8 cellular contexts compared by ENCODE assay signal in the genomic region with DNA sequence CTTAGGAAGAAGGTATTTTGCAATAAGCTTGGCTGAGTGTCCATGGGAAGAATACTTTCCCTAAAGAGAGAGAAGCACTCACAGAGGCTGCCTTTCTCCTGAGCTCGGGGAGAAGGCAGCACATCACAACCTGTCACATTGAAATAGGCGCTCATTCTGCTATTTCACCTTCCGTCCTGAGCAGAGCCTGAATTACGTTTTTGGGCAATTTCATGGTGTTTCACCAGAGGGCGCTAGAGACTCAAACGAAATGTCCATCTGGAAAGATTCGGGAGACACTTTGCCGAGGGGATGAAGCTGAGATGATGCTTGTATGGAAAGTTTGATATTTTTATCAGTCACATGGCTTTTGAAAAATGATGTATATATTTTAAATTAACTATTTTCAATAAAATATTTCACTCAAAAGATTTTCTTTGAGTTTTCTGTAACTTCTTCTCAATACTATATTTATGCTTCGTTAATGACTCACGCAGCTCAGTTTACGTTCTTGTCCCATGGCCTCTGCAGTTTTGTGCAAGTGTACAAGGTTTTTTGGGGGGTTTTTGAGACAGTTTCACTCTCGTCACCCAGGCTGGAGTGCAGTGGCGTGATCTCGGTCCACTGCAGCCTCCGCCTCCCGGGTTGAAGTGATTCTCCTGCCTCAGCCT. TPM values are rescaled to one million over a fixed set of nuclear protein-coding genes. Genes with fewer than 3 reads are reported as not detected.
DNase-seq lines count a peak whose midpoint lies in the region; ATAC-seq and TF ChIP-seq lines count a peak whose summit lies in the region.

No MANE protein-coding gene starts in this region.

- peak; percentile 74 for TF ChIP-seq CTCF in AG04449 (IDR thresholded peaks at IDR 0.05; ENCODE audit: insufficient read depth, low read length, missing control alignments)
- peak; percentile 83 for TF ChIP-seq CTCF in fibroblast of mammary gland (conservative IDR thresholded peaks at IDR 0.05; ENCODE audit: control insufficient read depth, insufficient read depth, low read depth, low read length)
- TF ChIP-seq CTCF in nephron progenitor cell (IDR thresholded peaks at IDR 0.05) = peak; percentile 80

- no peak for ATAC-seq in activated CD8-positive, alpha-beta memory T cell treated with anti-CD3 and anti-CD28 coated beads, Interleukin-2, amount 10 ng/mL, durations not matched to agents 7 days and 5 days
- no peak for ATAC-seq in GM19035 (IDR thresholded peaks at IDR 0.05; ENCODE audit: unreplicated experiment)
- no peak for ATAC-seq in HG02973 (IDR thresholded peaks at IDR 0.05; ENCODE audit: unreplicated experiment)

- H3K4me1 Mint-ChIP-seq in activated CD8-positive, alpha-beta memory T cell treated with anti-CD3 and anti-CD28 coated beads, Interleukin-2, amount 10 ng/mL, durations not matched to agents 7 days and 5 days = no peaks in the 10 kb centered on the region
- no peaks in the 10 kb centered on the region for H3K4me1 Mint-ChIP-seq in nephron progenitor cell

- H3K27me3 Mint-ChIP-seq in activated CD8-positive, alpha-beta memory T cell treated with anti-CD3 and anti-CD28 coated beads, Interleukin-2, amount 10 ng/mL, durations not matched to agents 7 days and 5 days = no peaks in the 10 kb centered on the region
- H3K27me3 Mint-ChIP-seq in nephron progenitor cell (ENCODE audit: low read depth, poor library complexity) = peaks cover 7% of the 10 kb centered on the region

- H3K4me3 ChIP-seq in AG04449 (ENCODE audit: low read depth, low read length) (no peak overlapping the region), fibroblast of mammary gland (ENCODE audit: control insufficient read depth, low read depth, low read length) (no peak overlapping the region)

- no peaks in the 10 kb centered on the region for H3K9me3 Mint-ChIP-seq in activated CD8-positive, alpha-beta memory T cell treated with anti-CD3 and anti-CD28 coated beads, Interleukin-2, amount 10 ng/mL, durations not matched to agents 7 days and 5 days (ENCODE audit: low read depth)
- H3K9me3 Mint-ChIP-seq in nephron progenitor cell = no peaks in the 10 kb centered on the region

- no peak for DNase-seq in AG04449 (ENCODE audit: low read depth, low spot score)
- peak; percentile 78 for DNase-seq in GM03348 (ENCODE audit: low spot score)
- DNase-seq in NCI-H1694 (lab: John Stamatoyannopoulos, UW) = peak; percentile 52
- peak; percentile 56 for DNase-seq in activated CD8-positive, alpha-beta memory T cell treated with anti-CD3 and anti-CD28 coated beads, Interleukin-2, amount 10 ng/mL, durations not matched to agents 7 days and 5 days
- peak; percentile 48 for DNase-seq in fibroblast of mammary gland (ENCODE audit: low read depth)
- DNase-seq in nephron progenitor cell = peak; percentile 72

- H3K27ac Mint-ChIP-seq in activated CD8-positive, alpha-beta memory T cell treated with anti-CD3 and anti-CD28 coated beads, Interleukin-2, amount 10 ng/mL, durations not matched to agents 7 days and 5 days = no peak overlapping the region
- H3K27ac Mint-ChIP-seq in nephron progenitor cell = no peak overlapping the region

- H3K4me3 Mint-ChIP-seq in activated CD8-positive, alpha-beta memory T cell treated with anti-CD3 and anti-CD28 coated beads, Interleukin-2, amount 10 ng/mL, durations not matched to agents 7 days and 5 days = no peak overlapping the region
- H3K4me3 Mint-ChIP-seq in nephron progenitor cell = no peak overlapping the region

- POLR2A ChIA-PET in AG04449 (lab: Yijun Ruan, JAX) = no interaction called here

- peaks cover 17% of the 10 kb centered on the region for H3K36me3 Mint-ChIP-seq in activated CD8-positive, alpha-beta memory T cell treated with anti-CD3 and anti-CD28 coated beads, Interleukin-2, amount 10 ng/mL, durations not matched to agents 7 days and 5 days
- peaks cover 45% of the 10 kb centered on the region for H3K36me3 Mint-ChIP-seq in nephron progenitor cell (ENCODE audit: low read depth)

- CTCF ChIA-PET in AG04449 (lab: Yijun Ruan, JAX) = interaction anchor here (0.6 to 11.4 kb wide), 48 partner anchors 11 to 570 kb away, joined by 3 to 347 read pairs (median 5); a partner anchor contains a TSS
- CTCF ChIA-PET in activated CD8-positive, alpha-beta memory T cell treated with anti-CD3 and anti-CD28 coated beads, Interleukin-2, amount 10 ng/mL, durations not matched to agents 7 days and 5 days (lab: Charles Lee) = interaction anchor here (0.6 to 5.8 kb wide), 22 partner anchors 8 to 1550 kb away, joined by 3 to 43 read pairs (median 4); a partner anchor contains a TSS

RNA-seq across cellular contexts. Expression of a gene that starts 17.4 kb away (rescaled TPM):
- under 1 TPM; 0.37 to 0.64 TPM for total RNA-seq in activated CD8-positive, alpha-beta memory T cell treated with anti-CD3 and anti-CD28 coated beads, Interleukin-2, amount 10 ng/mL, durations not matched to agents 7 days and 5 days

RNA-seq across cellular contexts. Expression of a gene that starts 40.9 kb away (rescaled TPM):
- total RNA-seq in activated CD8-positive, alpha-beta memory T cell treated with anti-CD3 and anti-CD28 coated beads, Interleukin-2, amount 10 ng/mL, durations not matched to agents 7 days and 5 days = 10 to 100 TPM; 19.5 to 20.2 TPM

RNA-seq across cellular contexts. Expression of a gene that starts 53.2 kb away (rescaled TPM):
- total RNA-seq in activated CD8-positive, alpha-beta memory T cell treated with anti-CD3 and anti-CD28 coated beads, Interleukin-2, amount 10 ng/mL, durations not matched to agents 7 days and 5 days = 100 to 1,000 TPM; 101 to 108 TPM
